ENCODE assay signal across 8 cellular contexts in the genomic region with DNA sequence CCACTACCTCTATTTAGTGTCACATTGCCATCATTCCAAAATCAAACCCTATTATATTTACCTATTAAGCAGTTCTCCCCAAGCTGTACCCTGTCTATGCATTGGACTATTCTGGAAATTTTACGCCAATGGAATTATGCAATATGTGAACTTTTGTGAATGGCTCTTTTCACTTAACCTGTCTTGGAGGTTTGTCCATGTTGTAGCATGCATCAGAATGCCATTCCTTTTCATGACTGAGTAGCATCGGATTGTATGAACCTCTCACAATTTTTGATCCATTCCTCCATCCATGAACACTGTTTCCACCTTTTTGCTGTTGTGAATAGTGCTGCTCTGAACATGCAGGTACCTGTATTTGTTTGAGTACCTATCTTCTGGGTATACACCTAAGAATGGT. TPM values are rescaled to one million over a fixed set of nuclear protein-coding genes. Genes with fewer than 3 reads are reported as not detected.
"Had no signal": no experiment of that assay in that cellular context is flagged by ENCODE, and none has a peak within 500 bp of the region (broad histone marks: within the 10 kb centered on the region; RNA-seq: fewer than 3 reads in every experiment).

No MANE protein-coding gene starts in this region.

- H3K4me3 ChIP-seq: GM23248 had no signal

- H3K27ac ChIP-seq: GM23248 had no signal

- FAIRE-seq: H1, H54, HTR-8/SVneo had no signal

- H2AFZ ChIP-seq: GM23248 had no signal

- H3K9me3 Mint-ChIP-seq: H9 had no signal

- DNase-seq: GM23248, H9, HCEC 1CT, IMR-90 had no signal

- H3K9ac ChIP-seq: GM23248 had no signal

- H3K4me3 Mint-ChIP-seq: H9 had no signal

RNA-seq across cellular contexts. Expression of gene FAM163A, which starts 33.7 kb away (rescaled TPM):
- total RNA-seq: GM23248, HT-29, IMR-90 had no signal
- polyA plus RNA-seq: GM23248, IMR-90 had no signal
